23 cellular contexts compared by ENCODE assay signal in the genomic region with DNA sequence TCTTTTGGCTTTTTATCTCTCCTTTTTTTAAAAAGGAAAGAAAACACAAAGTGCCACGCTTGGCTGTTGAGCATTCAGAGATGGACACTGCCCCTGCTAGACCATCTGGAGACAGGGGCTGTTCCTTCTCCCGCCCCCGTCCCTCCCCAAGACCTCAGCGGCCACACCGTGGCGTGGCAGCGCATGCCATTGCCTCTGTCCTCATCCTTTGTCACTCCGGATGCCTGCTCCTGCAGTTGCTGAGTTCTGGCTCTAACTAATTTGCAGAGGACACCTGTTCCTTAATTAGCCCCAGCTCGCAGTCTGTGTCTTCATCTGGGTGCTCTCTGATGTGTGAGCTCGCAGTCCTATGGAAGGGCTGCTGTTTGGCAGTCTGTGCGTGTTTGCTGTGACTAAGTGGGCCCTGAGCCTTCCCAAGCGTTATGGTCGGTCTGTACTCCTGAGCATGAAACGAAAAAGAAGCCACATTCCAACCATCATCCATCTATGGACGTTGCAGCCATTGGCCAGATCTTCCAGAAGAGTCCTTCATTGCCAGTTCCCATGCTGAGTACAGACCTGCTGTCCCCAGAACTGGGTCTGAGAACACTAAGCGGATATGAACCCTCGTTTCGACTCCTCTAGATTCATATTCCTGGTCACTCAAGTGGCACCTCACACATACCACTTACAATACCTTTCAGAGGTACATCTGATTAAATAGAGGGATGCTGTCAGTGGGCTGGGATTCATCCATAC. TPM values are rescaled to one million over a fixed set of nuclear protein-coding genes. Genes with fewer than 3 reads are reported as not detected.
DNase-seq lines count a peak whose midpoint lies in the region; ATAC-seq and TF ChIP-seq lines count a peak whose summit lies in the region.
"Had no signal": no experiment of that assay in that cellular context is flagged by ENCODE, and none has a peak within 500 bp of the region (broad histone marks: within the 10 kb centered on the region; RNA-seq: fewer than 3 reads in every experiment).

No MANE protein-coding gene starts in this region.

- no peaks in the 10 kb centered on the region for H3K27me3 ChIP-seq in H7 (ENCODE audit: control insufficient read depth, insufficient read depth, low read length)
- H3K27me3 ChIP-seq in heart right ventricle = no peaks in the 10 kb centered on the region
- H3K27me3 ChIP-seq in A673 (replicated peaks; ENCODE audit: insufficient read depth, low read depth, low read length, poor library complexity) = no peaks in the 10 kb centered on the region
- H3K27me3 ChIP-seq: MG63, SJCRH30 had no signal

- H3K36me3 ChIP-seq in H7 (replicated peaks; ENCODE audit: control insufficient read depth, insufficient read depth, low read length) (no peaks in the 10 kb centered on the region; the same call in 1 of the 2 replicates), heart right ventricle (peaks cover 0 to 54% (median 0%) of the 10 kb centered on the region in 9 donors), A673 (ENCODE audit: insufficient read depth, low read length, poor library complexity, severe bottlenecking) (peaks cover 3% of the 10 kb centered on the region)
- H3K36me3 ChIP-seq: MG63, SJCRH30 had no signal

- H3K4me1 Mint-ChIP-seq in stimulated activated effector memory CD8-positive, alpha-beta T cell treated with anti-CD3 and anti-CD28 coated beads, Interleukin-12 subunit alpha, Interleukin-12 subunit beta, amount 100 ng/mL, for 72 hours = peaks cover 6% of the 10 kb centered on the region

- DNase-seq in H7 (peak; percentile 30), NCI-H1694 (lab: John Stamatoyannopoulos, UW) (peak; percentile 75), cerebellar cortex (ENCODE audit: low spot score) (peak; percentile 71), heart right ventricle (no peak), A673 (ENCODE audit: low spot score) (no peak)
- no peak for DNase-seq in stimulated activated effector memory CD8-positive, alpha-beta T cell treated with anti-CD3 and anti-CD28 coated beads, Interleukin-12 subunit alpha, Interleukin-12 subunit beta, amount 100 ng/mL, for 72 hours (ENCODE audit: low spot score in 2 of 2)
- DNase-seq: CD8-positive, alpha-beta memory T cell; DMS153; IMR-90; KG1; MG63; NCI-H1105 treated with DMSO at 0.1 percent for 48 hours; NCI-H187; NCI-H510A; NCI-H748 treated with DMSO at 0.1 percent for 48 hours; PC-9; SJCRH30; T-helper 17 cell had no signal

- H3K27ac ChIP-seq in heart right ventricle (no peak overlapping the region), A673 (ENCODE audit: low read depth, low read length, poor library complexity, severe bottlenecking) (no peak overlapping the region)
- H3K27ac ChIP-seq: PC-9, SJCRH30 had no signal

- H3K36me3 Mint-ChIP-seq in stimulated activated effector memory CD8-positive, alpha-beta T cell treated with anti-CD3 and anti-CD28 coated beads, Interleukin-12 subunit alpha, Interleukin-12 subunit beta, amount 100 ng/mL, for 72 hours = peaks cover 13% of the 10 kb centered on the region

- no peak overlapping the region for H3K4me3 ChIP-seq in H7 (ENCODE audit: insufficient read depth, low read depth, low read length)
- no peak overlapping the region for H3K4me3 ChIP-seq in heart right ventricle
- H3K4me3 ChIP-seq in A673 (ENCODE audit: low read depth, low read length, poor library complexity, severe bottlenecking) = no peak overlapping the region
- H3K4me3 ChIP-seq: MG63, PC-9, SJCRH30 had no signal

- H3K4me1 ChIP-seq in heart right ventricle (peaks cover 0 to 33% (median 13%) of the 10 kb centered on the region in 9 donors), A673 (ENCODE audit: insufficient read depth, low read length, poor library complexity, severe bottlenecking) (peaks cover 40% of the 10 kb centered on the region)
- H3K4me1 ChIP-seq: SJCRH30 had no signal

- H3K9me3 ChIP-seq in heart right ventricle (no peaks in the 10 kb centered on the region), A673 (ENCODE audit: low read depth, low read length, poor library complexity, severe bottlenecking) (no peaks in the 10 kb centered on the region)
- H3K9me3 ChIP-seq: MG63, SJCRH30 had no signal

- TF ChIP-seq CTCF in heart right ventricle (IDR thresholded peaks at IDR 0.05) (no peak), A673 (conservative IDR thresholded peaks at IDR 0.05; ENCODE audit: low read depth, low read length) (no peak)

- ATAC-seq in stimulated activated effector memory CD8-positive, alpha-beta T cell treated with anti-CD3 and anti-CD28 coated beads, Interleukin-12 subunit alpha, Interleukin-12 subunit beta, amount 100 ng/mL, for 72 hours = no peak
- ATAC-seq in heart right ventricle (no peak), HG02938 (IDR thresholded peaks at IDR 0.05; ENCODE audit: unreplicated experiment) (no peak)
- ATAC-seq: Right ventricle myocardium inferior, T-helper 17 cell had no signal

- no peaks in the 10 kb centered on the region for H3K9me3 Mint-ChIP-seq in stimulated activated effector memory CD8-positive, alpha-beta T cell treated with anti-CD3 and anti-CD28 coated beads, Interleukin-12 subunit alpha, Interleukin-12 subunit beta, amount 100 ng/mL, for 72 hours
- H3K9me3 Mint-ChIP-seq: CD14-positive monocyte; CD8-positive, alpha-beta memory T cell had no signal

- H3K27ac Mint-ChIP-seq in stimulated activated effector memory CD8-positive, alpha-beta T cell treated with anti-CD3 and anti-CD28 coated beads, Interleukin-12 subunit alpha, Interleukin-12 subunit beta, amount 100 ng/mL, for 72 hours = peak overlapping the region; percentile 9
- H3K27ac Mint-ChIP-seq: B cell, CD14-positive monocyte, T-helper 17 cell had no signal

- 89 to 90% methylated on average over 18 of the region's 18 CpGs for WGBS in heart right ventricle, 2 donors

- intact Hi-C loops in heart right ventricle (cut with DNase I) (no loop called here), A673 (cut with micrococcal nuclease; ENCODE audit: unreplicated experiment) (no loop called here)

- no peak overlapping the region for H3K4me3 Mint-ChIP-seq in stimulated activated effector memory CD8-positive, alpha-beta T cell treated with anti-CD3 and anti-CD28 coated beads, Interleukin-12 subunit alpha, Interleukin-12 subunit beta, amount 100 ng/mL, for 72 hours
- H3K4me3 Mint-ChIP-seq: B cell; CD14-positive monocyte; CD8-positive, alpha-beta memory T cell; T-helper 17 cell had no signal

- no TSS peak for BruUV-seq in A673 (replicated peaks; lab: Mats Ljungman, UMichigan)

- CTCF ChIA-PET in A673 (lab: Charles Lee) = no interaction called here

- POLR2A ChIA-PET in A673 (lab: Charles Lee; ENCODE audit: low non-redundant PET) = interaction anchor here (0.6 kb wide), 1 partner anchor 26 kb away, joined by 3 read pairs; no protein-coding TSS in a partner anchor

RNA-seq across cellular contexts. Expression of a gene that starts 40.9 kb away (rescaled TPM):
- total RNA-seq in H7 (2014; rRNA removed; shearing (Covaris generic)) = 47.9 and 73.3 TPM in 2 replicates
- 10 to 100 TPM; 10.6 to 25.9 (median 17.0) TPM for total RNA-seq in heart right ventricle
- polyA plus RNA-seq in heart right ventricle = 10 to 100 TPM; 33.6 to 42.9 TPM
- 55.6 and 60.6 TPM in 2 replicates for total RNA-seq in A673 (2021)

RNA-seq across cellular contexts. Expression of a gene that starts 42.6 kb away (rescaled TPM):
- total RNA-seq in H7 (2014; rRNA removed; shearing (Covaris generic)) = not detected in 2 replicates
- total RNA-seq in heart right ventricle = under 1 TPM; 0.13 to 0.66 (median 0.27) TPM
- under 1 TPM; 0.44 to 0.61 TPM for polyA plus RNA-seq in heart right ventricle
- 0.09 and 0.24 TPM in 2 replicates for total RNA-seq in A673 (2021)
- total RNA-seq: B cell; CD8-positive, alpha-beta memory T cell; IMR-90; RPMI7951; SJCRH30; T-helper 17 cell had no signal
- polyA plus RNA-seq: CD14-positive monocyte; CD8-positive, alpha-beta memory T cell had no signal

RNA-seq across cellular contexts. Expression of a gene that starts 55.7 kb away (rescaled TPM):
- 4.9 and 9.7 TPM in 2 replicates for total RNA-seq in H7 (2014; rRNA removed; shearing (Covaris generic))
- total RNA-seq in heart right ventricle (1 to 10 TPM; 2.4 to 6.3 (median 3.9) TPM), A673 (2021) (17.8 and 22.3 TPM in 2 replicates)
- polyA plus RNA-seq in heart right ventricle = 1 to 10 TPM; 3.3 to 5.3 TPM

Comparison
In these comparisons a context has a peak if more than half of its experiments do, and no peak if none do; other contexts are left out.
1. DNase-seq: peak in H7 (single experiment), NCI-H1694 (single experiment) and cerebellar cortex (single experiment); none in stimulated activated effector memory CD8-positive, alpha-beta T cell treated with anti-CD3 and anti-CD28 coated beads, Interleukin-12 subunit alpha, Interleukin-12 subunit beta, amount 100 ng/mL, for 72 hours (0 of 2), heart right ventricle (0 of 2) and A673 (single experiment).